Comparison of ENCODE assay signal across 27 cellular contexts in genomic region chr6:83247471-83247870, GRCh38.
"Had no signal": no experiment of that assay in that cellular context is flagged by ENCODE, and none has a peak within 500 bp of the region (broad histone marks: within the 10 kb centered on the region; RNA-seq: fewer than 3 reads in every experiment).

No MANE protein-coding gene starts in this region.

- H3K36me3 ChIP-seq: colonic mucosa, lower lobe of right lung, ovary, thoracic aorta, uterus had no signal

- H3K9me3 ChIP-seq: colonic mucosa, esophagus squamous epithelium, lower lobe of right lung, ovary, psoas muscle, sigmoid colon, thoracic aorta, tibial nerve, upper lobe of left lung, uterus had no signal

- H3K4me1 ChIP-seq: colonic mucosa, esophagus squamous epithelium, lower lobe of right lung, psoas muscle, sigmoid colon, upper lobe of left lung, uterus had no signal

- DNase-seq: colonic mucosa; effector memory CD4-positive, alpha-beta T cell; erythroblast; esophagus squamous epithelium; hypothalamus; immature natural killer cell; islet precursor cell; left ventricle myocardium superior; lower lobe of right lung; naive thymus-derived CD8-positive, alpha-beta T cell; nephron progenitor cell; nucleus accumbens; ovary; posterior cingulate gyrus; psoas muscle; right cardiac atrium; sigmoid colon; stimulated activated CD4-positive, alpha-beta T cell treated with anti-CD3 and anti-CD28 coated beads, Interleukin-15, amount 100 ng/mL, for 24 hours; stimulated activated CD4-positive, alpha-beta T cell treated with anti-CD3 and anti-CD28 coated beads, Interleukin-2, amount 100 ng/mL, for 48 hours; stimulated activated naive B cell treated with anti-CD40 and anti-IgM and Interleukin-4, amounts not matched to agents 10 μg/mL and 1 μg/mL and 100 μg/mL, for 72 hours; upper lobe of left lung; uterus had no signal

- H3K4me3 ChIP-seq: colonic mucosa, esophagus squamous epithelium, lower lobe of right lung, ovary, psoas muscle, sigmoid colon, skin epidermis, thoracic aorta, tibial nerve, upper lobe of left lung, uterus had no signal

- H3K27ac ChIP-seq: colonic mucosa, esophagus squamous epithelium, lower lobe of right lung, ovary, psoas muscle, sigmoid colon, skin epidermis, thoracic aorta, tibial nerve, upper lobe of left lung, uterus had no signal

- H3K27ac Mint-ChIP-seq: dendritic cell treated with granulocyte-macrophage colony-stimulating factor and Interleukin-4, amounts not matched to agents 40 ng/mL and 50 ng/mL, for 4 days; immature natural killer cell; naive thymus-derived CD8-positive, alpha-beta T cell; nephron progenitor cell; stimulated activated naive B cell treated with anti-CD40 and anti-IgM and Interleukin-4, amounts not matched to agents 10 μg/mL and 1 μg/mL and 100 μg/mL, for 72 hours; stimulated activated naive CD8-positive, alpha-beta T cell treated with anti-CD3 and anti-CD28 coated beads, Interleukin-15, Interleukin-2, amounts not matched to agents 100 ng/mL and 50 ng/mL, for 24 hours had no signal

- H3K36me3 Mint-ChIP-seq: naive thymus-derived CD8-positive, alpha-beta T cell; stimulated activated naive B cell treated with anti-CD40 and anti-IgM and Interleukin-4, amounts not matched to agents 10 μg/mL and 1 μg/mL and 100 μg/mL, for 72 hours had no signal

- ATAC-seq: left ventricle myocardium superior; lower lobe of right lung; naive thymus-derived CD8-positive, alpha-beta T cell; psoas muscle; right cardiac atrium; stimulated activated naive B cell treated with anti-CD40 and anti-IgM and Interleukin-4, amounts not matched to agents 10 μg/mL and 1 μg/mL and 100 μg/mL, for 72 hours had no signal

- H3K27me3 ChIP-seq: colonic mucosa, esophagus squamous epithelium, ovary, sigmoid colon, tibial nerve, upper lobe of left lung, uterus had no signal

- H3K4me3 Mint-ChIP-seq: dendritic cell treated with granulocyte-macrophage colony-stimulating factor and Interleukin-4, amounts not matched to agents 40 ng/mL and 50 ng/mL, for 4 days; immature natural killer cell; naive thymus-derived CD8-positive, alpha-beta T cell; nephron progenitor cell; stimulated activated naive B cell treated with anti-CD40 and anti-IgM and Interleukin-4, amounts not matched to agents 10 μg/mL and 1 μg/mL and 100 μg/mL, for 72 hours; stimulated activated naive CD8-positive, alpha-beta T cell treated with anti-CD3 and anti-CD28 coated beads, Interleukin-15, Interleukin-2, amounts not matched to agents 100 ng/mL and 50 ng/mL, for 24 hours had no signal

- H3K9me3 Mint-ChIP-seq: immature natural killer cell; naive thymus-derived CD8-positive, alpha-beta T cell; nephron progenitor cell; stimulated activated naive B cell treated with anti-CD40 and anti-IgM and Interleukin-4, amounts not matched to agents 10 μg/mL and 1 μg/mL and 100 μg/mL, for 72 hours; stimulated activated naive CD8-positive, alpha-beta T cell treated with anti-CD3 and anti-CD28 coated beads, Interleukin-15, Interleukin-2, amounts not matched to agents 100 ng/mL and 50 ng/mL, for 24 hours had no signal

- H3K4me1 Mint-ChIP-seq: immature natural killer cell; naive thymus-derived CD8-positive, alpha-beta T cell; nephron progenitor cell; stimulated activated naive B cell treated with anti-CD40 and anti-IgM and Interleukin-4, amounts not matched to agents 10 μg/mL and 1 μg/mL and 100 μg/mL, for 72 hours had no signal

- H3K27me3 Mint-ChIP-seq: dendritic cell treated with granulocyte-macrophage colony-stimulating factor and Interleukin-4, amounts not matched to agents 40 ng/mL and 50 ng/mL, for 4 days had no signal
